In the genomic region with DNA sequence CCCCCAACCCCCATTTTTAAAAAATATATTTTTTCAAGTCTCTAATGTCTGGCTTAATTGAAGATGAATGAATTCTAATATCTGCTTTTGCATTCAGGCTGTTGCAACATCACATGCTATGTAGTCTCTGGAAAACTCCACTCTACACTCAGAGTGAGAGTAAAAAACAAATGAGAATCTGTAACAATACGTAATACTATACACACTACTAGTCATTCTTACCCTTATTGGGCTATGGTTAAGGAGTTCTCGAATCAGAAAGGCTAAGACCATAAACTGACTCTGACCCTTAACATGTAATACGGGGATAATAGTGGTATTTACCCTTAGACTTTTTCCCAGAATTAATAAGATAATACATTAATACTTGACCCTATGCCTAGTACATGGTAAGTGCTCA, we compare ENCODE assay signal across 16 cellular contexts. TPM values are rescaled to one million over a fixed set of nuclear protein-coding genes. Genes with fewer than 3 reads are reported as not detected.
DNase-seq lines count a peak whose midpoint lies in the region; ATAC-seq and TF ChIP-seq lines count a peak whose summit lies in the region.
"Had no signal": no experiment of that assay in that cellular context is flagged by ENCODE, and none has a peak within 500 bp of the region (broad histone marks: within the 10 kb centered on the region; RNA-seq: fewer than 3 reads in every experiment).

No MANE protein-coding gene starts in this region.

- no peak for DNase-seq in AML-193 (lab: John Stamatoyannopoulos, UW)
- DNase-seq in foreskin keratinocyte: no peak
- DNase-seq: CD8-positive, alpha-beta T cell; COR-L47; DMS153; EL; GOT3; H9; Kasumi-1; KBM-7 had no signal

- ATAC-seq in GM19463 (IDR thresholded peaks at IDR 0.05; ENCODE audit: unreplicated experiment) (peak; percentile 65), HG02885 (IDR thresholded peaks at IDR 0.05; ENCODE audit: poor library complexity, unreplicated experiment) (peak; percentile 74), HG03558 (IDR thresholded peaks at IDR 0.05; ENCODE audit: extremely low read depth, unreplicated experiment) (peak; percentile 39), HG03025 (IDR thresholded peaks at IDR 0.05; ENCODE audit: low FRiP score, unreplicated experiment) (no peak), foreskin keratinocyte (no peak), HG03095 (IDR thresholded peaks at IDR 0.05; ENCODE audit: unreplicated experiment) (no peak)
- ATAC-seq: A549; CD8-positive, alpha-beta T cell had no signal

- no peaks in the 10 kb centered on the region for H3K27me3 ChIP-seq in foreskin keratinocyte

- H3K4me1 ChIP-seq in foreskin keratinocyte: no peaks in the 10 kb centered on the region
- H3K4me1 ChIP-seq: A549 had no signal

- TF ChIP-seq CTCF in foreskin keratinocyte (conservative IDR thresholded peaks at IDR 0.05): no peak

- H3K27ac ChIP-seq in foreskin keratinocyte: no peak overlapping the region
- H3K27ac ChIP-seq: A549 had no signal

RNA-seq across cellular contexts. Expression of a gene that starts 42.9 kb away (rescaled TPM):
- 13.9 and 16.3 TPM in 2 replicates for total RNA-seq in foreskin keratinocyte
- 3.6 and 4.2 TPM in 2 replicates for polyA plus RNA-seq in foreskin keratinocyte

Comparison
In these comparisons a context has a peak if more than half of its experiments do, and no peak if none do; other contexts are left out.
1. ATAC-seq: peak in GM19463 (single experiment), HG02885 (single experiment) and HG03558 (single experiment); none in HG03025 (single experiment), foreskin keratinocyte (single experiment) and HG03095 (single experiment).